In the genomic region with DNA sequence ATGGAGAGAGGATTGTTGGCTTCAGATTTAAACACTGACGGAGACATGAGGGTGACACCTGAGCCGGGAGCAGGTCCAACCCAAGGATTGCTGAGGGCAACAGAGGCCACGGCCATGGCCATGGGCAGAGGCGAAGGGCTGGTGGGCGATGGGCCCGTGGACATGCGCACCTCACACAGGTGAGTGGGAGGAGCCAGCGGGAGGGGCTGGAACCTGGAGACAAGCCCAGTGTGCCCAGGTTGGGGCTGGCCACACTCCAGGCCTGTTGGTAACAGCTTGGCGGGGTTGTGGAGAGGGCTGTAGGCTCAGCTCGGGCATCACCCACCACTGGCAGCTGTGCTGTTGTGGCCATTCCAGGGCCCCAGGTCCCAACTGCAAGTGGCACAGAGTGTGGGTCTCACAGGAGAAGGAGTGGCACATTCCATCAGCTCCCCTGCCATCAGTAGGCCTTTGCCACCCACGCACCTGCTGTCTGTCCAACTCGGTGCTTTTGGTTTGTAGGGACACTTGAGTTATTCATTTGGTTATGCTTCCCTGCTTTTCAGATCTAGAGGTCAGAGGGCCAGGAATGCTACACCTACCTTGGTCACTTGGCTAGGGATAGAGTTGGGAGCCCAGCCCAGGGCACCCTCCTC, we compare ENCODE assay signal across 17 cellular contexts. TPM values are rescaled to one million over a fixed set of nuclear protein-coding genes. Genes with fewer than 3 reads are reported as not detected.
DNase-seq lines count a peak whose midpoint lies in the region; ATAC-seq, FAIRE-seq and TF ChIP-seq lines count a peak whose summit lies in the region.
"Had no signal": no experiment of that assay in that cellular context is flagged by ENCODE, and none has a peak within 500 bp of the region (broad histone marks: within the 10 kb centered on the region; RNA-seq: fewer than 3 reads in every experiment).

No MANE protein-coding gene starts in this region.

- H3K4me1 Mint-ChIP-seq in CD8-positive, alpha-beta memory T cell = peaks cover 58 to 67% (median 63%) of the 10 kb centered on the region in 3 donors
- H3K4me1 Mint-ChIP-seq in activated CD8-positive, alpha-beta T cell treated with anti-CD3 and anti-CD28 coated beads, Interleukin-2, amount 10 ng/mL, durations not matched to agents 7 days and 5 days (ENCODE audit: low read depth) = peaks cover 59% of the 10 kb centered on the region

- WGBS in pancreas, 2 donors = 54% methylated on average over 12 of the region's 12 CpGs

- no peak for ATAC-seq in activated CD8-positive, alpha-beta T cell treated with anti-CD3 and anti-CD28 coated beads, Interleukin-2, amount 10 ng/mL, durations not matched to agents 7 days and 5 days
- peak; percentile 7 to 37 (median 28) for ATAC-seq in pancreas
- ATAC-seq in GM19395 (IDR thresholded peaks at IDR 0.05; ENCODE audit: unreplicated experiment) = no peak

- no peak for TF ChIP-seq CTCF in pancreas (IDR thresholded peaks at IDR 0.05)

- intact Hi-C loops in pancreas (cut with DNase I) = no loop called here

- H3K4me3 Mint-ChIP-seq in CD8-positive, alpha-beta memory T cell = peak overlapping the region in 2 of 7 donors; percentile 31 to 56
- no peak overlapping the region for H3K4me3 Mint-ChIP-seq in activated CD8-positive, alpha-beta T cell treated with anti-CD3 and anti-CD28 coated beads, Interleukin-2, amount 10 ng/mL, durations not matched to agents 7 days and 5 days
- H3K4me3 Mint-ChIP-seq: naive B cell had no signal

- no peak overlapping the region for H3K27ac ChIP-seq in CD8-positive, alpha-beta memory T cell (ENCODE audit: low read depth, low read length)
- no peak overlapping the region for H3K27ac ChIP-seq in iPS-20b (ENCODE audit: low read length)
- peak overlapping the region; percentile 63 to 88 (median 79) for H3K27ac ChIP-seq in pancreas

- no peak for FAIRE-seq in pancreas (lab: Jason Lieb, UNC)

- no peak for DNase-seq in CD8-positive, alpha-beta memory T cell
- no peak for DNase-seq in activated CD8-positive, alpha-beta T cell treated with anti-CD3 and anti-CD28 coated beads, Interleukin-2, amount 10 ng/mL, durations not matched to agents 7 days and 5 days
- DNase-seq in pancreas (peak in 5 of 6 donors; percentile 50 to 91 (median 68)), DMS 273 treated with DMSO at 0.1 percent for 48 hours (lab: John Stamatoyannopoulos, UW) (no peak), NK-92 (lab: John Stamatoyannopoulos, UW; ENCODE audit: unreplicated experiment) (no peak), nucleus accumbens (lab: John Stamatoyannopoulos, UW) (no peak)
- DNase-seq: activated CD4-positive, alpha-beta T cell treated with anti-CD3 and anti-CD28 coated beads for 1 hour; activated naive CD4-positive, alpha-beta T cell treated with anti-CD3 and anti-CD28 coated beads, Interleukin-2, amount 50 U/mL, for 16 hours; HCEC 1CT; naive B cell; NCI-H187; NCI-H510A treated with DMSO at 0.1 percent for 48 hours; SJCRH30; T-helper 9 cell had no signal

- POLR2A ChIA-PET in CD8-positive, alpha-beta memory T cell (lab: Charles Lee) = no interaction called here
- POLR2A ChIA-PET in activated CD8-positive, alpha-beta T cell treated with anti-CD3 and anti-CD28 coated beads, Interleukin-2, amount 10 ng/mL, durations not matched to agents 7 days and 5 days (lab: Charles Lee) = no interaction called here

- H3K27me3 Mint-ChIP-seq in CD8-positive, alpha-beta memory T cell = no peaks in the 10 kb centered on the region
- H3K27me3 Mint-ChIP-seq in activated CD8-positive, alpha-beta T cell treated with anti-CD3 and anti-CD28 coated beads, Interleukin-2, amount 10 ng/mL, durations not matched to agents 7 days and 5 days (ENCODE audit: low read depth) = no peaks in the 10 kb centered on the region
- H3K27me3 Mint-ChIP-seq: naive B cell had no signal

- peak overlapping the region; percentile 70; the same call in 1 of the 2 replicates for H3K9ac ChIP-seq in iPS-20b (ENCODE audit: low read depth, low read length)

- H3K36me3 Mint-ChIP-seq in CD8-positive, alpha-beta memory T cell = peaks cover 31 to 52% (median 35%) of the 10 kb centered on the region in 3 donors
- peaks cover 74% of the 10 kb centered on the region for H3K36me3 Mint-ChIP-seq in activated CD8-positive, alpha-beta T cell treated with anti-CD3 and anti-CD28 coated beads, Interleukin-2, amount 10 ng/mL, durations not matched to agents 7 days and 5 days (ENCODE audit: low read depth)

- H3K9me3 ChIP-seq in CD8-positive, alpha-beta memory T cell (ENCODE audit: low read length) = peaks cover 15% of the 10 kb centered on the region
- H3K9me3 ChIP-seq in iPS-20b (ENCODE audit: insufficient read depth, low read depth, low read length) = peaks cover 18% of the 10 kb centered on the region
- peaks cover 0 to 3% (median 0%) of the 10 kb centered on the region in 4 donors for H3K9me3 ChIP-seq in pancreas

- H3K4me1 ChIP-seq in CD8-positive, alpha-beta memory T cell (ENCODE audit: insufficient read depth, low read length) = peaks cover 44% of the 10 kb centered on the region
- H3K4me1 ChIP-seq in iPS-20b (ENCODE audit: insufficient read depth, low read length) (peaks cover 41% of the 10 kb centered on the region), pancreas (peaks cover 35 to 51% (median 44%) of the 10 kb centered on the region in 3 donors)

- H3K27ac Mint-ChIP-seq in CD8-positive, alpha-beta memory T cell = peak overlapping the region in 7 of 8 donors; percentile 56 to 87 (median 68)
- H3K27ac Mint-ChIP-seq in activated CD8-positive, alpha-beta T cell treated with anti-CD3 and anti-CD28 coated beads, Interleukin-2, amount 10 ng/mL, durations not matched to agents 7 days and 5 days = peak overlapping the region; percentile 50

- CTCF ChIA-PET in CD8-positive, alpha-beta memory T cell (lab: Charles Lee) = interaction anchor here (1.1 to 1.9 kb wide), 3 partner anchors 11 to 93 kb away, joined by 3 to 4 read pairs (median 4); no protein-coding TSS in a partner anchor
- CTCF ChIA-PET in activated CD8-positive, alpha-beta T cell treated with anti-CD3 and anti-CD28 coated beads, Interleukin-2, amount 10 ng/mL, durations not matched to agents 7 days and 5 days (lab: Charles Lee) = interaction anchor here (1.0 kb wide), 1 partner anchor 25 kb away, joined by 3 read pairs; no protein-coding TSS in a partner anchor

- no peak overlapping the region for H3K4me3 ChIP-seq in CD8-positive, alpha-beta memory T cell (ENCODE audit: low read length)
- H3K4me3 ChIP-seq in iPS-20b (ENCODE audit: low read length) = no peak overlapping the region
- H3K4me3 ChIP-seq in pancreas = no peak overlapping the region
- H3K4me3 ChIP-seq: right atrium auricular region, SJCRH30 had no signal

- H3K9me3 Mint-ChIP-seq in CD8-positive, alpha-beta memory T cell = peaks cover 15 to 17% (median 16%) of the 10 kb centered on the region in 5 donors
- H3K9me3 Mint-ChIP-seq in activated CD8-positive, alpha-beta T cell treated with anti-CD3 and anti-CD28 coated beads, Interleukin-2, amount 10 ng/mL, durations not matched to agents 7 days and 5 days (ENCODE audit: insufficient read depth) = peaks cover 25% of the 10 kb centered on the region

- no peaks in the 10 kb centered on the region for H3K27me3 ChIP-seq in CD8-positive, alpha-beta memory T cell (ENCODE audit: insufficient read depth, low read length, poor library complexity, severe bottlenecking)
- H3K27me3 ChIP-seq in iPS-20b (ENCODE audit: insufficient read depth, low read length) (no peaks in the 10 kb centered on the region), pancreas (no peaks in the 10 kb centered on the region)
- H3K27me3 ChIP-seq: right atrium auricular region, SJCRH30 had no signal

- H3K36me3 ChIP-seq in CD8-positive, alpha-beta memory T cell (ENCODE audit: insufficient read depth, low read length) = peaks cover 38% of the 10 kb centered on the region
- peaks cover 42% of the 10 kb centered on the region for H3K36me3 ChIP-seq in iPS-20b (ENCODE audit: insufficient read depth, low read depth, low read length)
- H3K36me3 ChIP-seq in pancreas = no peaks in the 10 kb centered on the region

RNA-seq across cellular contexts. Expression of gene TSSK6, which starts 49.8 kb away (rescaled TPM):
- 1 to 10 TPM; 3.1 to 3.4 TPM for total RNA-seq in CD8-positive, alpha-beta memory T cell
- polyA plus RNA-seq in CD8-positive, alpha-beta memory T cell = 1.4 TPM
- total RNA-seq in activated CD8-positive, alpha-beta T cell treated with anti-CD3 and anti-CD28 coated beads, Interleukin-2, amount 10 ng/mL, durations not matched to agents 7 days and 5 days = 1 to 10 TPM; 3.4 to 3.9 TPM
- total RNA-seq in pancreas = 1 to 10 TPM in 4 of 6 donors, under 1 TPM in 2; 0.69 to 2.3 (median 1.3) TPM
- 1 to 10 TPM; 1.5 to 2.5 TPM for polyA plus RNA-seq in pancreas

RNA-seq across cellular contexts. Expression of gene NDUFA13, which starts 50.5 kb away (rescaled TPM):
- total RNA-seq in CD8-positive, alpha-beta memory T cell = 100 to 1,000 TPM; 337 to 341 TPM
- polyA plus RNA-seq in CD8-positive, alpha-beta memory T cell = 334 TPM
- total RNA-seq in activated CD8-positive, alpha-beta T cell treated with anti-CD3 and anti-CD28 coated beads, Interleukin-2, amount 10 ng/mL, durations not matched to agents 7 days and 5 days = 100 to 1,000 TPM; 388 to 413 TPM
- total RNA-seq in pancreas = 100 to 1,000 TPM in 4 of 6 donors, 10 to 100 TPM in 2; 87.9 to 154 (median 127) TPM
- polyA plus RNA-seq in pancreas = 100 to 1,000 TPM; 147 to 178 TPM

Comparison
In these comparisons a context has a peak if more than half of its experiments do, and no peak if none do; other contexts are left out.
1. DNase-seq: peak in pancreas (5 of 6); none in CD8-positive, alpha-beta memory T cell (0 of 5), activated CD8-positive, alpha-beta T cell treated with anti-CD3 and anti-CD28 coated beads, Interleukin-2, amount 10 ng/mL, durations not matched to agents 7 days and 5 days (single experiment), DMS 273 treated with DMSO at 0.1 percent for 48 hours (single experiment), NK-92 (single experiment) and nucleus accumbens (0 of 56).
2. H3K27ac ChIP-seq: peak in pancreas (4 of 4); none in CD8-positive, alpha-beta memory T cell (single experiment) and iPS-20b (single experiment).
3. ATAC-seq: peak in pancreas (4 of 4); none in activated CD8-positive, alpha-beta T cell treated with anti-CD3 and anti-CD28 coated beads, Interleukin-2, amount 10 ng/mL, durations not matched to agents 7 days and 5 days (single experiment) and GM19395 (single experiment).